25 cellular contexts compared by ENCODE assay signal in the genomic region with DNA sequence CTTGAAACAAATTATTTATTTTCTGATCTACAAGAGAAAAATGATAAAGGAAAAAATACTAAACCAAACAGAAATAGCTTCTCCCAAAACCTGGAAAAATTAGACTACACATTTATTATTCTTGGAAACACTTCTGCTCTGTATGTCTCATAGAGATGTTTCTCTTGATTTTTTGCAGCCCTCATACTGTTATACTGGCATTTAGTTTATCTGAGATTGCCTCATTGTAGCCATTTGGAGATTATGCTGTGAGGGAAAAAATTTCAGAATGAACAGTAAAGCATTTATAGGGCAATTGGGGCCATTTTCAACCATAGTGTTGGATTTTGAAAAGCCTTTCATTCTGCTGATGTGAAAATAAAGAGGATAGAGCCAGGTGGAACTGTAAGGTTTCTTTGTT.
"Had no signal": no experiment of that assay in that cellular context is flagged by ENCODE, and none has a peak within 500 bp of the region (broad histone marks: within the 10 kb centered on the region; RNA-seq: fewer than 3 reads in every experiment).

No MANE protein-coding gene starts in this region.

- H3K4me3 ChIP-seq: colonic mucosa, esophagus muscularis mucosa, gastrocnemius medialis, heart left ventricle, hepatocyte, lung, prostate gland, right atrium auricular region, smooth muscle cell, stomach, transverse colon, vagina had no signal

- H2AFZ ChIP-seq: hepatocyte had no signal

- H3K36me3 ChIP-seq: colonic mucosa, esophagus muscularis mucosa, gastrocnemius medialis, heart left ventricle, neutrophil, prostate gland, right atrium auricular region, stomach, transverse colon, vagina had no signal

- DNase-seq: colonic mucosa; dermis blood vessel endothelial cell; effector memory CD4-positive, alpha-beta T cell; foreskin fibroblast; gastrocnemius medialis; heart left ventricle; kidney; natural killer cell; stimulated activated CD4-positive, alpha-beta T cell treated with anti-CD3 and anti-CD28 coated beads, Interleukin-12 subunit alpha, Interleukin-12 subunit beta, amount 100 ng/mL, for 4 hours; stimulated activated CD4-positive, alpha-beta T cell treated with anti-CD3 and anti-CD28 coated beads, Interleukin-1b, Interleukin-23, amount 100 ng/mL, for 48 hours; stimulated activated CD4-positive, alpha-beta T cell treated with anti-CD3 and anti-CD28 coated beads, Interleukin-4, amount 100 ng/mL, for 1 hour; stimulated activated naive CD4-positive, alpha-beta T cell treated with Interleukin-2 at 50 U/mL for 16 hours; stomach; transverse colon had no signal

- H3K27me3 ChIP-seq: colonic mucosa, esophagus muscularis mucosa, gastrocnemius medialis, heart left ventricle, hepatocyte, neutrophil, right atrium auricular region, stomach, transverse colon, vagina had no signal

- ATAC-seq: gastrocnemius medialis; heart left ventricle; left lobe of liver; natural killer cell; sciatic nerve; stimulated activated effector memory CD8-positive, alpha-beta T cell treated with anti-CD3 and anti-CD28 coated beads, Interleukin-12 subunit alpha, Interleukin-12 subunit beta, amount 100 ng/mL, for 72 hours had no signal

- H3K27ac ChIP-seq: colonic mucosa, esophagus muscularis mucosa, gastrocnemius medialis, heart left ventricle, hepatocyte, neutrophil, prostate gland, right atrium auricular region, stomach, transverse colon, vagina had no signal

- H3K9me3 ChIP-seq: colonic mucosa, esophagus muscularis mucosa, gastrocnemius medialis, neutrophil, prostate gland, right atrium auricular region, stomach, transverse colon, vagina had no signal

- H3K79me2 ChIP-seq: hepatocyte had no signal

- H3K4me1 ChIP-seq: colonic mucosa, gastrocnemius medialis, prostate gland, right atrium auricular region, stomach, transverse colon, vagina had no signal

- H3K4me2 ChIP-seq: hepatocyte, smooth muscle cell had no signal
